8 cellular contexts compared by ENCODE assay signal in the genomic region with DNA sequence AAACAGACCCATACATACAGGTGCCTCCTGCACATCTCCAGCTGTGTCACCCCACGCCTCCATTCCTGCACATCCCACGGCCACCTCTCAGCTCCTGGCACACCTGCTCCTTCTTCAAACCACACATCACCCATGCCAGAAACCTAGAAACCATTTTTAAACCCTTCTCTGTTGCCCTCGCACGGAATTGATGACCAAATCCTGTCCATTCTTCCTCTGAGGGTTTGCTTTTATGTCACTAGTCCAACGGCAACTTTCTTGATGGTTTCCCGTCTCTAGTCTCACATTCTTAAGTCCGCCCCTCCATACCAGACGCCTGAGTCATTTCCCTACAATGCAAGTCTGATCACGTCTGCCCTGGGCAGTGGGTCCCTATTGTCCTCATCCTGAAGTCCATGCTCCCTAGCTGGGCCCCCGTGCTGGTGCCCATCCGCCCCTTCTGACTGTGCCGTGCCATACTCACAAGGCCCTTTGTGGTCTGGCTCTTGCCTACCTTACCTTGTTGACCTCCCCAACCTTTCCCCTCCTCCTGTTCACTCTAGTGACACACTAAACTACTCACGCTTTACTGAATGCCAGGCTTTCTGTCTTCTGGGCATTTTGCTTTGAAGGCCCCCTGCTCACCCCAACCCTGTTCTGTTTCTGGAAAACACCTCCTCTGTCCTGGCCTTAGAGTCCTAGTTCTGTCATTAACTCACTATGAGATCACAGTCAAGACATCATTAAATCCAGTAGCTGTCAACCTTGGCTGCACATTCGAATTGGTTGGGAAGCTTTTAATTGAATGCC. TPM values are rescaled to one million over a fixed set of nuclear protein-coding genes. Genes with fewer than 3 reads are reported as not detected.
A peak's percentile ranks its signal among the peaks of the same experiment; 100 is the strongest.
DNase-seq lines count a peak whose midpoint lies in the region; ATAC-seq and TF ChIP-seq lines count a peak whose summit lies in the region.

No MANE protein-coding gene starts in this region.

- no peaks in the 10 kb centered on the region for H3K9me3 ChIP-seq in spleen

- no peak for TF ChIP-seq CTCF in spleen (IDR thresholded peaks at IDR 0.05 in 8 of 11, conservative IDR thresholded peaks at IDR 0.05 in 3 of 11)

- intact Hi-C loops in activated naive CD4-positive, alpha-beta T cell treated with anti-CD3 and anti-CD28 coated beads for 36 hours (cut with micrococcal nuclease), result no loop called here
- intact Hi-C loops in activated CD4-positive, alpha-beta memory T cell treated with anti-CD3 and anti-CD28 coated beads for 36 hours (cut with micrococcal nuclease), result no loop called here
- intact Hi-C loops in spleen (cut with DNase I; ENCODE audit: low total_unique reads), result no loop called here

- no peaks in the 10 kb centered on the region for H3K27me3 ChIP-seq in spleen (replicated peaks in 1 of 7)

- TF ChIP-seq POLR2A in spleen (IDR thresholded peaks at IDR 0.05), result no peak

- 62 to 83% (median 66%) methylated on average over 14 of the region's 14 CpGs for WGBS in spleen, 5 donors

- H3K4me1 Mint-ChIP-seq in activated naive CD4-positive, alpha-beta T cell treated with anti-CD3 and anti-CD28 coated beads for 36 hours (ENCODE audit: low read depth), result peaks cover 97% of the 10 kb centered on the region
- H3K4me1 Mint-ChIP-seq in activated CD4-positive, alpha-beta memory T cell treated with anti-CD3 and anti-CD28 coated beads for 36 hours (ENCODE audit: low read depth), result peaks cover 95% of the 10 kb centered on the region

- CTCF ChIA-PET in activated naive CD4-positive, alpha-beta T cell treated with anti-CD3 and anti-CD28 coated beads for 36 hours (lab: Charles Lee), result interaction anchor here (0.6 to 1.5 kb wide), 2 partner anchors 28 to 151 kb away, joined by 4 to 6 read pairs; no protein-coding TSS in a partner anchor
- CTCF ChIA-PET in activated CD4-positive, alpha-beta memory T cell treated with anti-CD3 and anti-CD28 coated beads for 36 hours (lab: Charles Lee), result interaction anchor here (1.0 to 3.6 kb wide), 2 partner anchors 13 to 18 kb away, joined by 3 to 14 read pairs; no protein-coding TSS in a partner anchor

- no peaks in the 10 kb centered on the region for H3K9me3 Mint-ChIP-seq in activated naive CD4-positive, alpha-beta T cell treated with anti-CD3 and anti-CD28 coated beads for 36 hours
- H3K9me3 Mint-ChIP-seq in activated CD4-positive, alpha-beta memory T cell treated with anti-CD3 and anti-CD28 coated beads for 36 hours, result no peaks in the 10 kb centered on the region

- no peak for ATAC-seq in HG02970 (IDR thresholded peaks at IDR 0.05; ENCODE audit: low FRiP score, unreplicated experiment)
- no peak for ATAC-seq in HG03457 (IDR thresholded peaks at IDR 0.05; ENCODE audit: unreplicated experiment)

- H3K27me3 Mint-ChIP-seq in activated naive CD4-positive, alpha-beta T cell treated with anti-CD3 and anti-CD28 coated beads for 36 hours (ENCODE audit: low read depth), result no peaks in the 10 kb centered on the region
- H3K27me3 Mint-ChIP-seq in activated CD4-positive, alpha-beta memory T cell treated with anti-CD3 and anti-CD28 coated beads for 36 hours, result no peaks in the 10 kb centered on the region

- DNase-seq in activated naive CD4-positive, alpha-beta T cell treated with anti-CD3 and anti-CD28 coated beads for 36 hours, result no peak
- no peak for DNase-seq in activated naive CD4-positive, alpha-beta T cell treated with Interleukin-2 at 50 U/mL for 16 hours
- DNase-seq in activated CD4-positive, alpha-beta memory T cell treated with anti-CD3 and anti-CD28 coated beads for 36 hours, result peak; percentile 57
- DNase-seq in glomerular visceral epithelial cell (ENCODE audit: extremely low spot score), result peak; percentile 98
- peak; percentile 69 for DNase-seq in spleen
- no peak for DNase-seq in SKM-1 treated with dmso at 0.1 percent for 144 hours (lab: John Stamatoyannopoulos, UW; ENCODE audit: unreplicated experiment)

- peak overlapping the region; percentile 72 for H3K27ac Mint-ChIP-seq in activated naive CD4-positive, alpha-beta T cell treated with anti-CD3 and anti-CD28 coated beads for 36 hours
- peak overlapping the region; percentile 81 for H3K27ac Mint-ChIP-seq in activated CD4-positive, alpha-beta memory T cell treated with anti-CD3 and anti-CD28 coated beads for 36 hours

- peaks cover 59 to 100% (median 89%) of the 10 kb centered on the region in 6 donors for H3K4me1 ChIP-seq in spleen

- H3K4me3 Mint-ChIP-seq in activated naive CD4-positive, alpha-beta T cell treated with anti-CD3 and anti-CD28 coated beads for 36 hours, result no peak overlapping the region
- no peak overlapping the region for H3K4me3 Mint-ChIP-seq in activated CD4-positive, alpha-beta memory T cell treated with anti-CD3 and anti-CD28 coated beads for 36 hours

- H3K36me3 Mint-ChIP-seq in activated naive CD4-positive, alpha-beta T cell treated with anti-CD3 and anti-CD28 coated beads for 36 hours (ENCODE audit: low read depth), result peaks cover 54% of the 10 kb centered on the region
- peaks cover 59% of the 10 kb centered on the region for H3K36me3 Mint-ChIP-seq in activated CD4-positive, alpha-beta memory T cell treated with anti-CD3 and anti-CD28 coated beads for 36 hours

- H3K27ac ChIP-seq in spleen, result peak overlapping the region in 6 of 8 donors; percentile 16 to 79 (median 72)

- H3K4me3 ChIP-seq in spleen, result no peak overlapping the region

- H3K36me3 ChIP-seq in spleen, result peaks cover 0 to 56% (median 10%) of the 10 kb centered on the region in 6 donors

- POLR2A ChIA-PET in activated CD4-positive, alpha-beta memory T cell treated with anti-CD3 and anti-CD28 coated beads for 36 hours (lab: Charles Lee), result interaction anchor here (1.0 to 2.2 kb wide), 4 partner anchors 9 to 18 kb away, joined by 4 to 14 read pairs (median 6); no protein-coding TSS in a partner anchor

RNA-seq across cellular contexts. Expression of a gene that starts 17.6 kb away (rescaled TPM):
- total RNA-seq in activated naive CD4-positive, alpha-beta T cell treated with anti-CD3 and anti-CD28 coated beads for 36 hours, result 10 to 100 TPM; 21.2 to 22.7 TPM
- total RNA-seq in activated CD4-positive, alpha-beta memory T cell treated with anti-CD3 and anti-CD28 coated beads for 36 hours, result 10 to 100 TPM; 67.6 to 73.6 TPM
- 100 to 1,000 TPM in 3 of 7 donors, 10 to 100 TPM in 4; 26.2 to 142 (median 83.1) TPM for total RNA-seq in spleen
- 10 to 100 TPM; 18.3 to 31.0 (median 19.5) TPM for polyA plus RNA-seq in spleen

Comparison
In these comparisons a context has a peak if more than half of its experiments do, and no peak if none do; other contexts are left out.
1. DNase-seq: peak in activated CD4-positive, alpha-beta memory T cell treated with anti-CD3 and anti-CD28 coated beads for 36 hours (single experiment), glomerular visceral epithelial cell (single experiment) and spleen (single experiment); none in activated naive CD4-positive, alpha-beta T cell treated with anti-CD3 and anti-CD28 coated beads for 36 hours (single experiment), activated naive CD4-positive, alpha-beta T cell treated with Interleukin-2 at 50 U/mL for 16 hours (single experiment) and SKM-1 treated with dmso at 0.1 percent for 144 hours (single experiment).